In the genomic region with DNA sequence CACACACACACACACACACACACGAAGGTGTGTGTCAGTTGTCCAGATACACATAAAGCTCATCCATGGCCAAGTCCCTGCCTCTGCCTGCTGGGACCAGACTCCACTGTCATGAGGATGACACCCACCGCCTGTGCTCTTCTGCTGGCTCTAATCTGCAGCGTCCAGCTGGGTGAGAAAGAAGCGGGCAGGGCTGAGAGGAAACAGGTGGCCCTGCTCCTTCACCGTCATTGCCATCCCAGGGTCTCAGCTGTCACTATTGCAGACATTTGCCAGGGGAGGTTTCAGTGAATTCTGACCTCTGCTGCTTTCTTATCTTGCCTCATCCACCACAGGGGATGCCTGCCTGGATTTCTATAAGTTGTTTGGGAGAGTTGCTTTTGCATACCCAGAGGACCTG, we compare ENCODE assay signal across 1 cellular context.
TF ChIP-seq lines count a peak whose summit lies in the region.

No MANE protein-coding gene starts in this region.

TF ChIP-seq in K562, 482 proteins besides CTCF, POLR2A, EP300 and RAD21:
- TF ChIP-seq ZNF408 (CRISPR knock-in tag; IDR thresholded peaks at IDR 0.05; ENCODE audit: low read depth) (no peak), CBFA2T2 (conservative IDR thresholded peaks at IDR 0.05) (0 out of 2 replicates have a peak, but pooled peaks have one; percentile 8), SMARCA4 (IDR thresholded peaks at IDR 0.05) (no peak), NR3C1 (CRISPR knock-in tag; IDR thresholded peaks at IDR 0.05) (no peak), CBFA2T3 (IDR thresholded peaks at IDR 0.05) (peak; percentile 23; the same call in 1 of the 2 replicates), ZNF695 (CRISPR knock-in tag; IDR thresholded peaks at IDR 0.05) (no peak), ZBTB1 (CRISPR knock-in tag; IDR thresholded peaks at IDR 0.05; ENCODE audit: borderline replicate concordance, low read depth) (no peak)
- TF ChIP-seq, protein P1, sequence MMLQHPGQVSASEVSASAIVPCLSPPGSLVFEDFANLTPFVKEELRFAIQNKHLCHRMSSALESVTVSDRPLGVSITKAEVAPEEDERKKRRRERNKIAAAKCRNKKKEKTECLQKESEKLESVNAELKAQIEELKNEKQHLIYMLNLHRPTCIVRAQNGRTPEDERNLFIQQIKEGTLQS (IDR thresholded peaks at IDR 0.05), result no peak
- TF ChIP-seq, protein P1 (CRISPR knock-in tag; conservative IDR thresholded peaks at IDR 0.05), result no peak
- TF ChIP-seq, protein P2, sequence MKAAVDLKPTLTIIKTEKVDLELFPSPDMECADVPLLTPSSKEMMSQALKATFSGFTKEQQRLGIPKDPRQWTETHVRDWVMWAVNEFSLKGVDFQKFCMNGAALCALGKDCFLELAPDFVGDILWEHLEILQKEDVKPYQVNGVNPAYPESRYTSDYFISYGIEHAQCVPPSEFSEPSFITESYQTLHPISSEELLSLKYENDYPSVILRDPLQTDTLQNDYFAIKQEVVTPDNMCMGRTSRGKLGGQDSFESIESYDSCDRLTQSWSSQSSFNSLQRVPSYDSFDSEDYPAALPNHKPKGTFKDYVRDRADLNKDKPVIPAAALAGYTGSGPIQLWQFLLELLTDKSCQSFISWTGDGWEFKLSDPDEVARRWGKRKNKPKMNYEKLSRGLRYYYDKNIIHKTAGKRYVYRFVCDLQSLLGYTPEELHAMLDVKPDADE (conservative IDR thresholded peaks at IDR 0.05; ENCODE audit: control insufficient read depth, low read depth, low read length), result no peak
- TF ChIP-seq, protein P3, sequence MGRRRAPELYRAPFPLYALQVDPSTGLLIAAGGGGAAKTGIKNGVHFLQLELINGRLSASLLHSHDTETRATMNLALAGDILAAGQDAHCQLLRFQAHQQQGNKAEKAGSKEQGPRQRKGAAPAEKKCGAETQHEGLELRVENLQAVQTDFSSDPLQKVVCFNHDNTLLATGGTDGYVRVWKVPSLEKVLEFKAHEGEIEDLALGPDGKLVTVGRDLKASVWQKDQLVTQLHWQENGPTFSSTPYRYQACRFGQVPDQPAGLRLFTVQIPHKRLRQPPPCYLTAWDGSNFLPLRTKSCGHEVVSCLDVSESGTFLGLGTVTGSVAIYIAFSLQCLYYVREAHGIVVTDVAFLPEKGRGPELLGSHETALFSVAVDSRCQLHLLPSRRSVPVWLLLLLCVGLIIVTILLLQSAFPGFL (CRISPR knock-in tag; IDR thresholded peaks at IDR 0.05), result no peak
